Comparison of ENCODE assay signal across 8 cellular contexts in the genomic region with DNA sequence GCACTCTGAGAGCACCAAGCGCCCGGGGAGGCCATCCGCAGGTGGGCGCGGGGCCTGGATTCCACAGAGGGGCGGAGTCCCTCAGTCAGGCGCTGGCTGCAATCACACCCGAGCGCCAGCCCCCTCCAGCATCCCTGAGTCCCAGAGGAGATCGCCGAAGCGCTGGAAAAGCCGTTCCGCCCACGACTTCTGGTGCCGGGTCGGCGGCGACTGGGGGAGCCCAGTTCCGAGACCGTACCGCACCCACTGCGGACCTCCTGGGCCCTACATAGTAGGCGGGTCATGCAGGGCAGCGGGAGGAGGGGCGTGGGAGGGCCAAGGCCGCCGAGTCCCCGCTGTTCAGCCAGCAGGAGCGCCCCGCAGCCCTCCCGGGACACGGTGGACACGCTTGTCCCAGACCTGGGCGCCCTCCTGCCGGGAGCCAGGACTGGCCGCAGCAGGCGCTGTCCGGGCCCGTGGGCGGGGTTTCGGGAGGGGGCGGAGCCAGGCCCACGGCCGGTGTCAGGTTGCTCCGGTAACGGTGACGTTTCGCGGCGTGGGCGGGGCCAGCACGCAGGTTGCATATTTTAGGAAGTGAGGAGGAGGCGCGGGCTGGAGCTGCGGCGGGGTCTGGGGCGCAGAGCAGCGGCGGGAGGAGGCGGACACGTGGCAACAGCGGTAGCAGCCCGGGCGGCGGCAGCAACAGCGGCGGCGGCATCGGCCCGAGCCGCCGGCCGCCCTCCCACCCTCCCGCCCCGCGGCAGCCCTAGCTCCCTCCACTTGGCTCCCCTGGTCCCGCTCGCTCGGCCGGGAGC. TPM values are rescaled to one million over a fixed set of nuclear protein-coding genes. Genes with fewer than 3 reads are reported as not detected.
A peak's percentile ranks its signal among the peaks of the same experiment; 100 is the strongest.
DNase-seq lines count a peak whose midpoint lies in the region; ATAC-seq and TF ChIP-seq lines count a peak whose summit lies in the region.

A gene (plus strand): TSS at position 594 of the 794 bp plus-strand sequence. CDS start 268 bp downstream, outside the sequence.

- H3K4me1 Mint-ChIP-seq in activated B cell treated with CpG ODN at 0.5 μM for 24 hours (peaks cover 38% of the 10 kb centered on the region), immature natural killer cell (peaks cover 46% of the 10 kb centered on the region in 2 donors)

- peaks cover 5% of the 10 kb centered on the region for H3K36me3 Mint-ChIP-seq in activated B cell treated with CpG ODN at 0.5 μM for 24 hours (ENCODE audit: low read depth)
- no peaks in the 10 kb centered on the region for H3K36me3 Mint-ChIP-seq in immature natural killer cell

- POLR2A ChIA-PET in activated B cell treated with CpG ODN at 0.5 μM for 24 hours (lab: Charles Lee) = interaction anchor here (0.6 to 2.2 kb wide), 12 partner anchors 9 to 1234 kb away, joined by 3 to 9 read pairs (median 4); no protein-coding TSS in a partner anchor

- H3K27ac Mint-ChIP-seq in activated B cell treated with CpG ODN at 0.5 μM for 24 hours = peak within 1 kb of the TSS; percentile 94
- peak within 1 kb of the TSS; percentile 90 to 98 (median 94) for H3K27ac Mint-ChIP-seq in immature natural killer cell

- CTCF ChIA-PET in activated B cell treated with CpG ODN at 0.5 μM for 24 hours (lab: Charles Lee) = no interaction called here

- intact Hi-C loops in activated B cell treated with CpG ODN at 0.5 μM for 24 hours (cut with micrococcal nuclease) = loop anchor here (1.0 to 10.0 kb wide), 12 partner anchors 7 to 1289 kb away; a partner anchor contains a TSS

- ATAC-seq in GM19035 (IDR thresholded peaks at IDR 0.05; ENCODE audit: unreplicated experiment) (peak; percentile 61), HG03342 (IDR thresholded peaks at IDR 0.05; ENCODE audit: unreplicated experiment) (peak; percentile 71), activated B cell treated with CpG ODN at 0.5 μM for 24 hours (ENCODE audit: low read depth) (peak; percentile 75)

- H3K4me3 Mint-ChIP-seq in activated B cell treated with CpG ODN at 0.5 μM for 24 hours = peak within 1 kb of the TSS; percentile 91
- peak within 1 kb of the TSS; percentile 87 to 99 (median 92) for H3K4me3 Mint-ChIP-seq in immature natural killer cell

- H3K9me3 Mint-ChIP-seq in activated B cell treated with CpG ODN at 0.5 μM for 24 hours (no peaks in the 10 kb centered on the region), immature natural killer cell (no peaks in the 10 kb centered on the region)

- TF ChIP-seq CTCF in AG09319 (IDR thresholded peaks at IDR 0.05; ENCODE audit: low read depth, low read length) (peak; percentile 5), activated B cell treated with CpG ODN at 0.5 μM for 24 hours (IDR thresholded peaks at IDR 0.05) (no peak), cardiac fibroblast (IDR thresholded peaks at IDR 0.05; ENCODE audit: low read depth, low read length) (no peak)

- DNase-seq in AG09319 (ENCODE audit: extremely low read depth, low read depth) (peak; percentile 71), NCI-H345 (lab: John Stamatoyannopoulos, UW) (peak; percentile 95), activated B cell treated with CpG ODN at 0.5 μM for 24 hours (peak; percentile 99), cardiac fibroblast (ENCODE audit: low read depth in 2 of 2) (peak; percentile 90 to 95), immature natural killer cell (peak; percentile 98), smooth muscle cell of the brain vasculature (ENCODE audit: low read depth, low spot score) (peak; percentile 65)

- H3K27me3 Mint-ChIP-seq in activated B cell treated with CpG ODN at 0.5 μM for 24 hours = peaks cover 2% of the 10 kb centered on the region
- H3K27me3 Mint-ChIP-seq in immature natural killer cell (ENCODE audit: low read depth in 3 of 3) = peaks cover 2 to 16% (median 5%) of the 10 kb centered on the region in 3 donors

- peak within 1 kb of the TSS; percentile 76 to 84 for H3K4me3 ChIP-seq in cardiac fibroblast (replicated peaks in 1 of 2; ENCODE audit: low read depth in 2 of 2, low read length in 2 of 2)

RNA-seq across cellular contexts. Expression of the gene that starts here (rescaled TPM):
- total RNA-seq in activated B cell treated with CpG ODN at 0.5 μM for 24 hours = 139 and 151 TPM in 2 replicates
- polyA plus RNA-seq in immature natural killer cell = 10 to 100 TPM; 21.5 to 38.7 (median 24.2) TPM

Comparison
In these comparisons a context has a peak if more than half of its experiments do, and no peak if none do; other contexts are left out.
1. Peak in every context shown above with its lines: DNase-seq, ATAC-seq and H3K4me3 ChIP-seq.